Comparison of ENCODE assay signal across 9 cellular contexts in genomic region chr20:3420211-3420707, GRCh38. TPM values are rescaled to one million over a fixed set of nuclear protein-coding genes. Genes with fewer than 3 reads are reported as not detected.
DNase-seq lines count a peak whose midpoint lies in the region; ATAC-seq and TF ChIP-seq lines count a peak whose summit lies in the region.
"Had no signal": no experiment of that assay in that cellular context is flagged by ENCODE, and none has a peak within 500 bp of the region (broad histone marks: within the 10 kb centered on the region; RNA-seq: fewer than 3 reads in every experiment).

No MANE protein-coding gene starts in this region.

- CTCF ChIA-PET in OCI-LY7 (lab: Charles Lee; ENCODE audit: unreplicated experiment) = no interaction called here

- no peaks in the 10 kb centered on the region for H4K20me1 ChIP-seq in OCI-LY7 (ENCODE audit: insufficient read depth, low read length)

- no TSS peak for BruUV-seq in OCI-LY7 (replicated peaks; lab: Mats Ljungman, UMichigan)

- no peaks in the 10 kb centered on the region for H3K9me3 ChIP-seq in left lung
- no peaks in the 10 kb centered on the region for H3K9me3 ChIP-seq in OCI-LY7 (ENCODE audit: low read length)

- H3K36me3 ChIP-seq in left lung (no peaks in the 10 kb centered on the region), OCI-LY7 (ENCODE audit: insufficient read depth, low read length) (no peaks in the 10 kb centered on the region)

- H3K4me3 ChIP-seq in left lung = no peak overlapping the region
- H3K4me3 ChIP-seq in OCI-LY7 (ENCODE audit: low read depth, low read length, poor library complexity, severe bottlenecking) = no peak overlapping the region

- H3K27ac ChIP-seq in left lung = peak overlapping the region in 1 of 2 donors; percentile 67
- no peak overlapping the region for H3K27ac ChIP-seq in OCI-LY7 (ENCODE audit: low read depth, low read length, poor library complexity, severe bottlenecking)

- no peaks in the 10 kb centered on the region for H3K27me3 ChIP-seq in left lung

- H3K4me3 Mint-ChIP-seq in activated T-helper 17 cell treated with anti-CD3 and anti-CD28 coated beads, Interleukin-2, amount 50 U/mL, for 72 hours = peak overlapping the region; percentile 47
- H3K4me3 Mint-ChIP-seq: activated naive CD4-positive, alpha-beta T cell treated with anti-CD3 and anti-CD28 coated beads, Interleukin-2, amount 50 U/mL, for 24 hours had no signal

- intact Hi-C loops in left lung (cut with DNase I) = no loop called here
- intact Hi-C loops in OCI-LY7 (cut with micrococcal nuclease; ENCODE audit: unreplicated experiment) = no loop called here

- ATAC-seq in HG02763 (IDR thresholded peaks at IDR 0.05; ENCODE audit: unreplicated experiment) (peak; percentile 88), left lung (peak; percentile 87)
- peak; percentile 100 for ATAC-seq in activated T-helper 17 cell treated with anti-CD3 and anti-CD28 coated beads, Interleukin-2, amount 50 U/mL, for 72 hours (replicated peaks)

- H3K36me3 Mint-ChIP-seq in activated T-helper 17 cell treated with anti-CD3 and anti-CD28 coated beads, Interleukin-2, amount 50 U/mL, for 72 hours (ENCODE audit: low read depth) = no peaks in the 10 kb centered on the region

- H3K4me1 Mint-ChIP-seq in activated T-helper 17 cell treated with anti-CD3 and anti-CD28 coated beads, Interleukin-2, amount 50 U/mL, for 72 hours = peaks cover 8% of the 10 kb centered on the region

- no peak for TF ChIP-seq CTCF in left lung (IDR thresholded peaks at IDR 0.05)
- no peak for TF ChIP-seq CTCF in OCI-LY7 (conservative IDR thresholded peaks at IDR 0.05; ENCODE audit: low read length)

- peak overlapping the region; percentile 80 for H3K27ac Mint-ChIP-seq in activated T-helper 17 cell treated with anti-CD3 and anti-CD28 coated beads, Interleukin-2, amount 50 U/mL, for 72 hours
- H3K27ac Mint-ChIP-seq: activated naive CD4-positive, alpha-beta T cell treated with anti-CD3 and anti-CD28 coated beads, Interleukin-2, amount 50 U/mL, for 24 hours had no signal

- peaks cover 3% of the 10 kb centered on the region for H3K27me3 Mint-ChIP-seq in activated T-helper 17 cell treated with anti-CD3 and anti-CD28 coated beads, Interleukin-2, amount 50 U/mL, for 72 hours

- H3K4me1 ChIP-seq in left lung (peaks cover 0 to 11% of the 10 kb centered on the region in 2 donors), OCI-LY7 (ENCODE audit: insufficient read depth, low read length, poor library complexity, severe bottlenecking) (no peaks in the 10 kb centered on the region)

- H2AFZ ChIP-seq in OCI-LY7 (ENCODE audit: low read length) = no peak overlapping the region

- H3K79me2 ChIP-seq in OCI-LY7 (ENCODE audit: insufficient read depth, low read depth, low read length) = no peaks in the 10 kb centered on the region

- no peaks in the 10 kb centered on the region for H3K9me2 ChIP-seq in OCI-LY7 (ENCODE audit: insufficient read depth, low read length)

- POLR2A ChIA-PET in OCI-LY7 (lab: Charles Lee) = no interaction called here

- H3K4me2 ChIP-seq in OCI-LY7 (ENCODE audit: low read length) = no peak overlapping the region

- peak; percentile 70 for DNase-seq in activated CD4-positive, alpha-beta T cell treated with anti-CD3 and anti-CD28 coated beads for 48 hours
- DNase-seq in activated CD4-positive, alpha-beta T cell treated with anti-CD3 and anti-CD28 coated beads for 1 hour = no peak
- DNase-seq in NCI-H2029 treated with DMSO at 0.1 percent for 48 hours (lab: John Stamatoyannopoulos, UW) = peak; percentile 91
- peak in 1 of 2 donors; percentile 67 for DNase-seq in left lung
- no peak for DNase-seq in hepatic stellate cell (ENCODE audit: low spot score)
- DNase-seq in OCI-LY7 (ENCODE audit: low spot score) = no peak

- no peaks in the 10 kb centered on the region for H3K9me3 Mint-ChIP-seq in activated T-helper 17 cell treated with anti-CD3 and anti-CD28 coated beads, Interleukin-2, amount 50 U/mL, for 72 hours

RNA-seq across cellular contexts. Expression of gene DNAAF9, which starts 12.8 kb away (rescaled TPM):
- total RNA-seq in activated T-helper 17 cell treated with anti-CD3 and anti-CD28 coated beads, Interleukin-2, amount 50 U/mL, for 72 hours = 1 to 10 TPM; 3.0 to 3.3 TPM
- total RNA-seq in left lung (10 to 100 TPM; 16.9 to 20.3 TPM), OCI-LY7 (2022) (0.23 and 0.33 TPM in 2 replicates)
- not detected in 2 replicates for total RNA-seq in OCI-LY7 (2014; rRNA removed; shearing (Covaris generic))

RNA-seq across cellular contexts. Expression of gene ATRN, which starts 50.6 kb away (rescaled TPM):
- total RNA-seq in activated T-helper 17 cell treated with anti-CD3 and anti-CD28 coated beads, Interleukin-2, amount 50 U/mL, for 72 hours = 10 to 100 TPM in 1 of 2 donors, 1 to 10 TPM in 1; 8.5 to 10.8 TPM
- total RNA-seq in left lung = 10 to 100 TPM; 28.8 to 35.7 TPM
- total RNA-seq in OCI-LY7 (2014; rRNA removed; shearing (Covaris generic)) = 0.03 and 0.09 TPM in 2 replicates
- total RNA-seq in OCI-LY7 (2022) = 3.7 and 4.5 TPM in 2 replicates

Comparison
In these comparisons a context has a peak if more than half of its experiments do, and no peak if none do; other contexts are left out.
1. DNase-seq: peak in activated CD4-positive, alpha-beta T cell treated with anti-CD3 and anti-CD28 coated beads for 48 hours (single experiment) and NCI-H2029 treated with DMSO at 0.1 percent for 48 hours (single experiment); none in activated CD4-positive, alpha-beta T cell treated with anti-CD3 and anti-CD28 coated beads for 1 hour (single experiment), hepatic stellate cell (single experiment) and OCI-LY7 (single experiment).
2. RNA of gene DNAAF9, which starts 12.8 kb away (total RNA-seq): 16.9 to 20.3 TPM in left lung; 3.0 to 3.3 TPM in activated T-helper 17 cell treated with anti-CD3 and anti-CD28 coated beads, Interleukin-2, amount 50 U/mL, for 72 hours and 0.23 to 0.33 TPM in OCI-LY7; every median in the first group is over 4 times any median in the second.
3. Peak in every context shown above with its lines, with median percentiles within 50 percentile points of each other: ATAC-seq.